ENCODE assay signal across 1 cellular context in the genomic region with DNA sequence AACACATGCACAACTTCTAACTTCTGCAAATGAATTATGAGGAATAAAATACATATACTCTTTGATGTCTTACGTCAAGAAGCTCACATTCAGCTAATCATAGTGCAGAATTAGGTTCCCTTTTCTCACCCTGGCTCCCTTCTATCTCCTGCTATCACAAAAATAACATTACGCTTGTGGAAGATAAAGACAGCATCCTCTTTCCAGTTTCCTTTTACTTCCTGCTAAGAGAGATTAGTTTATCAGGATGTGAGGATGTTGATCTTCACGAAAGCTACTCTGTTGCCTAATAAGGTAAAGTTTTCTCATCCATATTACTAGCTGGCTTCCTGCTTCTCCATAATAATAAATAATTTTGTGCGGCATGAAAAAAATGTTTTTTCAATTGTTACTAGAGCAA.
TF ChIP-seq lines count a peak whose summit lies in the region.

No MANE protein-coding gene starts in this region.

TF ChIP-seq in K562, 482 proteins besides CTCF, POLR2A, EP300 and RAD21 (continued from another document):
- TF ChIP-seq, protein P1, sequence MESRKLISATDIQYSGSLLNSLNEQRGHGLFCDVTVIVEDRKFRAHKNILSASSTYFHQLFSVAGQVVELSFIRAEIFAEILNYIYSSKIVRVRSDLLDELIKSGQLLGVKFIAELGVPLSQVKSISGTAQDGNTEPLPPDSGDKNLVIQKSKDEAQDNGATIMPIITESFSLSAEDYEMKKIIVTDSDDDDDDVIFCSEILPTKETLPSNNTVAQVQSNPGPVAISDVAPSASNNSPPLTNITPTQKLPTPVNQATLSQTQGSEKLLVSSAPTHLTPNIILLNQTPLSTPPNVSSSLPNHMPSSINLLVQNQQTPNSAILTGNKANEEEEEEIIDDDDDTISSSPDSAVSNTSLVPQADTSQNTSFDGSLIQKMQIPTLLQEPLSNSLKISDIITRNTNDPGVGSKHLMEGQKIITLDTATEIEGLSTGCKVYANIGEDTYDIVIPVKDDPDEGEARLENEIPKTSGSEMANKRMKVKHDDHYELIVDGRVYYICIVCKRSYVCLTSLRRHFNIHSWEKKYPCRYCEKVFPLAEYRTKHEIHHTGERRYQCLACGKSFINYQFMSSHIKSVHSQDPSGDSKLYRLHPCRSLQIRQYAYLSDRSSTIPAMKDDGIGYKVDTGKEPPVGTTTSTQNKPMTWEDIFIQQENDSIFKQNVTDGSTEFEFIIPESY (CRISPR knock-in tag; IDR thresholded peaks at IDR 0.05): no peak
- no peak for TF ChIP-seq SMARCB1 (IDR thresholded peaks at IDR 0.05; ENCODE audit: insufficient read length, low read depth)
- no peak for TF ChIP-seq RFX7 (CRISPR knock-in tag; IDR thresholded peaks at IDR 0.05)
- peak; percentile 54 for TF ChIP-seq GABPA (tag; conservative IDR thresholded peaks at IDR 0.05; ENCODE audit: low read depth)
- TF ChIP-seq FOXM1 (IDR thresholded peaks at IDR 0.05; ENCODE audit: low read depth): peak; percentile 23; the same call in 1 of the 2 replicates
- TF ChIP-seq FOXM1 (CRISPR knock-in tag; IDR thresholded peaks at IDR 0.05; ENCODE audit: low read depth): no peak
- TF ChIP-seq CCAR2 (IDR thresholded peaks at IDR 0.05; ENCODE audit: low read depth, low read length): no peak
- TF ChIP-seq CCNT2 (IDR thresholded peaks at IDR 0.05; ENCODE audit: borderline replicate concordance, extremely low read depth, insufficient read length, low read depth, low read length): peak; percentile 36
- TF ChIP-seq, protein P2, sequence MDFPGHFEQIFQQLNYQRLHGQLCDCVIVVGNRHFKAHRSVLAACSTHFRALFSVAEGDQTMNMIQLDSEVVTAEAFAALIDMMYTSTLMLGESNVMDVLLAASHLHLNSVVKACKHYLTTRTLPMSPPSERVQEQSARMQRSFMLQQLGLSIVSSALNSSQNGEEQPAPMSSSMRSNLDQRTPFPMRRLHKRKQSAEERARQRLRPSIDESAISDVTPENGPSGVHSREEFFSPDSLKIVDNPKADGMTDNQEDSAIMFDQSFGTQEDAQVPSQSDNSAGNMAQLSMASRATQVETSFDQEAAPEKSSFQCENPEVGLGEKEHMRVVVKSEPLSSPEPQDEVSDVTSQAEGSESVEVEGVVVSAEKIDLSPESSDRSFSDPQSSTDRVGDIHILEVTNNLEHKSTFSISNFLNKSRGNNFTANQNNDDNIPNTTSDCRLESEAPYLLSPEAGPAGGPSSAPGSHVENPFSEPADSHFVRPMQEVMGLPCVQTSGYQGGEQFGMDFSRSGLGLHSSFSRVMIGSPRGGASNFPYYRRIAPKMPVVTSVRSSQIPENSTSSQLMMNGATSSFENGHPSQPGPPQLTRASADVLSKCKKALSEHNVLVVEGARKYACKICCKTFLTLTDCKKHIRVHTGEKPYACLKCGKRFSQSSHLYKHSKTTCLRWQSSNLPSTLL (IDR thresholded peaks at IDR 0.05): no peak
- no peak for TF ChIP-seq SRSF9 (IDR thresholded peaks at IDR 0.05; ENCODE audit: borderline replicate concordance, low read depth, low read length)
- peak; percentile 89; the same call in 1 of the 2 replicates for TF ChIP-seq SMARCE1 (IDR thresholded peaks at IDR 0.05)
- TF ChIP-seq, protein P3, sequence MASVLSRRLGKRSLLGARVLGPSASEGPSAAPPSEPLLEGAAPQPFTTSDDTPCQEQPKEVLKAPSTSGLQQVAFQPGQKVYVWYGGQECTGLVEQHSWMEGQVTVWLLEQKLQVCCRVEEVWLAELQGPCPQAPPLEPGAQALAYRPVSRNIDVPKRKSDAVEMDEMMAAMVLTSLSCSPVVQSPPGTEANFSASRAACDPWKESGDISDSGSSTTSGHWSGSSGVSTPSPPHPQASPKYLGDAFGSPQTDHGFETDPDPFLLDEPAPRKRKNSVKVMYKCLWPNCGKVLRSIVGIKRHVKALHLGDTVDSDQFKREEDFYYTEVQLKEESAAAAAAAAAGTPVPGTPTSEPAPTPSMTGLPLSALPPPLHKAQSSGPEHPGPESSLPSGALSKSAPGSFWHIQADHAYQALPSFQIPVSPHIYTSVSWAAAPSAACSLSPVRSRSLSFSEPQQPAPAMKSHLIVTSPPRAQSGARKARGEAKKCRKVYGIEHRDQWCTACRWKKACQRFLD (CRISPR knock-in tag; IDR thresholded peaks at IDR 0.05): no peak
- TF ChIP-seq HDAC6 (IDR thresholded peaks at IDR 0.05; ENCODE audit: low read depth, low read length): no peak
- TF ChIP-seq RCOR1 (IDR thresholded peaks at IDR 0.05; ENCODE audit: borderline replicate concordance in 1 of 2, low read depth in 2 of 2, low read length in 2 of 2): peak in 1 of 2 experiments; percentile 76; a peak in 2 of 4 replicates
- TF ChIP-seq, protein P4, sequence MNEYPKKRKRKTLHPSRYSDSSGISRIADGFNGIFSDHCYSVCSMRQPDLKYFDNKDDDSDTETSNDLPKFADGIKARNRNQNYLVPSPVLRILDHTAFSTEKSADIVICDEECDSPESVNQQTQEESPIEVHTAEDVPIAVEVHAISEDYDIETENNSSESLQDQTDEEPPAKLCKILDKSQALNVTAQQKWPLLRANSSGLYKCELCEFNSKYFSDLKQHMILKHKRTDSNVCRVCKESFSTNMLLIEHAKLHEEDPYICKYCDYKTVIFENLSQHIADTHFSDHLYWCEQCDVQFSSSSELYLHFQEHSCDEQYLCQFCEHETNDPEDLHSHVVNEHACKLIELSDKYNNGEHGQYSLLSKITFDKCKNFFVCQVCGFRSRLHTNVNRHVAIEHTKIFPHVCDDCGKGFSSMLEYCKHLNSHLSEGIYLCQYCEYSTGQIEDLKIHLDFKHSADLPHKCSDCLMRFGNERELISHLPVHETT (CRISPR knock-in tag; conservative IDR thresholded peaks at IDR 0.05 in 1 of 2, IDR thresholded peaks at IDR 0.05 in 1 of 2): 0 out of 4 replicates have a peak, but pooled peaks of 1 of the 2 experiments have one; percentile 37
- TF ChIP-seq ETV1 (tag; conservative IDR thresholded peaks at IDR 0.05; ENCODE audit: low read depth): peak; percentile 81
- TF ChIP-seq ZNF586 (CRISPR knock-in tag; conservative IDR thresholded peaks at IDR 0.05): no peak
- 0 out of 2 replicates have a peak, but pooled peaks have one; percentile 40 for TF ChIP-seq POLR2H (tag; IDR thresholded peaks at IDR 0.05; ENCODE audit: low read depth)
- no peak for TF ChIP-seq CHCHD3 (CRISPR knock-in tag; IDR thresholded peaks at IDR 0.05)
- no peak for TF ChIP-seq KHSRP (IDR thresholded peaks at IDR 0.05)
- TF ChIP-seq TAF9B (IDR thresholded peaks at IDR 0.05; ENCODE audit: partially characterized antibody): no peak
- TF ChIP-seq IFI16 (CRISPR knock-in tag; IDR thresholded peaks at IDR 0.05): no peak
- TF ChIP-seq ZNF197 (CRISPR knock-in tag; IDR thresholded peaks at IDR 0.05; ENCODE audit: low read depth): no peak
- 0 out of 2 replicates have a peak, but pooled peaks have one; percentile 24 for TF ChIP-seq DPF2 (IDR thresholded peaks at IDR 0.05)
- peak; percentile 82 for TF ChIP-seq TEAD4 (IDR thresholded peaks at IDR 0.05; ENCODE audit: low read length)
- TF ChIP-seq TEAD4 (CRISPR knock-in tag; IDR thresholded peaks at IDR 0.05; ENCODE audit: borderline replicate concordance): no peak
- TF ChIP-seq, protein P5, sequence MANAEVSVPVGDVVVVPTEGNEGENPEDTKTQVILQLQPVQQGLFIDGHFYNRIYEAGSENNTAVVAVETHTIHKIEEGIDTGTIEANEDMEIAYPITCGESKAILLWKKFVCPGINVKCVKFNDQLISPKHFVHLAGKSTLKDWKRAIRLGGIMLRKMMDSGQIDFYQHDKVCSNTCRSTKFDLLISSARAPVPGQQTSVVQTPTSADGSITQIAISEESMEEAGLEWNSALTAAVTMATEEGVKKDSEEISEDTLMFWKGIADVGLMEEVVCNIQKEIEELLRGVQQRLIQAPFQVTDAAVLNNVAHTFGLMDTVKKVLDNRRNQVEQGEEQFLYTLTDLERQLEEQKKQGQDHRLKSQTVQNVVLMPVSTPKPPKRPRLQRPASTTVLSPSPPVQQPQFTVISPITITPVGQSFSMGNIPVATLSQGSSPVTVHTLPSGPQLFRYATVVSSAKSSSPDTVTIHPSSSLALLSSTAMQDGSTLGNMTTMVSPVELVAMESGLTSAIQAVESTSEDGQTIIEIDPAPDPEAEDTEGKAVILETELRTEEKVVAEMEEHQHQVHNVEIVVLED (CRISPR knock-in tag; IDR thresholded peaks at IDR 0.05): no peak
- no peak for TF ChIP-seq BRF1 (IDR thresholded peaks at IDR 0.05; ENCODE audit: borderline replicate concordance, extremely low read depth, insufficient read length)
- no peak for TF ChIP-seq NCOA1 (IDR thresholded peaks at IDR 0.05; ENCODE audit: low read depth)
- TF ChIP-seq ARID1B (IDR thresholded peaks at IDR 0.05): peak; percentile 70
- 0 out of 2 replicates have a peak, but pooled peaks have one; percentile 25 for TF ChIP-seq MEF2D (tag; conservative IDR thresholded peaks at IDR 0.05; ENCODE audit: low read depth)
- TF ChIP-seq ZNF23 (CRISPR knock-in tag; IDR thresholded peaks at IDR 0.05): no peak
- no peak for TF ChIP-seq ZNF41 (CRISPR knock-in tag; conservative IDR thresholded peaks at IDR 0.05)
- TF ChIP-seq ZNF217 (CRISPR knock-in tag; IDR thresholded peaks at IDR 0.05): no peak
- no peak for TF ChIP-seq NR1H2 (CRISPR knock-in tag; IDR thresholded peaks at IDR 0.05)
- TF ChIP-seq ZNF696 (CRISPR knock-in tag; conservative IDR thresholded peaks at IDR 0.05): no peak
- TF ChIP-seq EGR1 (conservative IDR thresholded peaks at IDR 0.05): no peak
- peak; percentile 86 for TF ChIP-seq CTBP1 (IDR thresholded peaks at IDR 0.05; ENCODE audit: borderline replicate concordance)
- TF ChIP-seq ZNF174 (CRISPR knock-in tag; IDR thresholded peaks at IDR 0.05): no peak
- no peak for TF ChIP-seq TEAD2 (tag; IDR thresholded peaks at IDR 0.05)
- peak; percentile 59; the same call in 1 of the 2 replicates for TF ChIP-seq MTA1 (IDR thresholded peaks at IDR 0.05; ENCODE audit: borderline replicate concordance)
- peak; percentile 63 for TF ChIP-seq TAL1 (IDR thresholded peaks at IDR 0.05)
- TF ChIP-seq, protein P6, sequence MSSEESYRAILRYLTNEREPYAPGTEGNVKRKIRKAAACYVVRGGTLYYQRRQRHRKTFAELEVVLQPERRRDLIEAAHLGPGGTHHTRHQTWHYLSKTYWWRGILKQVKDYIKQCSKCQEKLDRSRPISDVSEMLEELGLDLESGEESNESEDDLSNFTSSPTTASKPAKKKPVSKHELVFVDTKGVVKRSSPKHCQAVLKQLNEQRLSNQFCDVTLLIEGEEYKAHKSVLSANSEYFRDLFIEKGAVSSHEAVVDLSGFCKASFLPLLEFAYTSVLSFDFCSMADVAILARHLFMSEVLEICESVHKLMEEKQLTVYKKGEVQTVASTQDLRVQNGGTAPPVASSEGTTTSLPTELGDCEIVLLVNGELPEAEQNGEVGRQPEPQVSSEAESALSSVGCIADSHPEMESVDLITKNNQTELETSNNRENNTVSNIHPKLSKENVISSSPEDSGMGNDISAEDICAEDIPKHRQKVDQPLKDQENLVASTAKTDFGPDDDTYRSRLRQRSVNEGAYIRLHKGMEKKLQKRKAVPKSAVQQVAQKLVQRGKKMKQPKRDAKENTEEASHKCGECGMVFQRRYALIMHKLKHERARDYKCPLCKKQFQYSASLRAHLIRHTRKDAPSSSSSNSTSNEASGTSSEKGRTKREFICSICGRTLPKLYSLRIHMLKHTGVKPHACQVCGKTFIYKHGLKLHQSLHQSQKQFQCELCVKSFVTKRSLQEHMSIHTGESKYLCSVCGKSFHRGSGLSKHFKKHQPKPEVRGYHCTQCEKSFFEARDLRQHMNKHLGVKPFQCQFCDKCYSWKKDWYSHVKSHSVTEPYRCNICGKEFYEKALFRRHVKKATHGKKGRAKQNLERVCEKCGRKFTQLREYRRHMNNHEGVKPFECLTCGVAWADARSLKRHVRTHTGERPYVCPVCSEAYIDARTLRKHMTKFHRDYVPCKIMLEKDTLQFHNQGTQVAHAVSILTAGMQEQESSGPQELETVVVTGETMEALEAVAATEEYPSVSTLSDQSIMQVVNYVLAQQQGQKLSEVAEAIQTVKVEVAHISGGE (CRISPR knock-in tag; IDR thresholded peaks at IDR 0.05): peak in 1 of 3 experiments; percentile 48; a peak in 2 of 6 replicates
- no peak for TF ChIP-seq SAP30 (IDR thresholded peaks at IDR 0.05; ENCODE audit: borderline replicate concordance, insufficient read depth, low read depth, low read length, poor library complexity, severe bottlenecking)
- peak; percentile 45; the same call in 1 of the 2 replicates for TF ChIP-seq SMARCA4 (IDR thresholded peaks at IDR 0.05)
- no peak for TF ChIP-seq DIDO1 (tag; IDR thresholded peaks at IDR 0.05; ENCODE audit: low read depth)
- peak; percentile 55; the same call in 1 of the 2 replicates for TF ChIP-seq CREM (IDR thresholded peaks at IDR 0.05; ENCODE audit: low read depth)
- no peak for TF ChIP-seq ZNF717 (CRISPR knock-in tag; IDR thresholded peaks at IDR 0.05)
- peak; percentile 64 for TF ChIP-seq ELF1 (tag; IDR thresholded peaks at IDR 0.05)
- TF ChIP-seq GABPB1 (CRISPR knock-in tag; IDR thresholded peaks at IDR 0.05): no peak
- no peak for TF ChIP-seq XRCC3 (IDR thresholded peaks at IDR 0.05)
- 0 out of 2 replicates have a peak, but pooled peaks have one; percentile 25 for TF ChIP-seq NCOR1 (IDR thresholded peaks at IDR 0.05)
- TF ChIP-seq SOX6 (IDR thresholded peaks at IDR 0.05): peak; percentile 32; the same call in 1 of the 2 replicates
- TF ChIP-seq ETV6 (IDR thresholded peaks at IDR 0.05; ENCODE audit: borderline replicate concordance in 1 of 2, low read depth in 2 of 2, low read length in 1 of 2): peak in 1 of 2 experiments; percentile 62; a peak in 1 of 4 replicates
- TF ChIP-seq ETV6 (CRISPR knock-in tag; IDR thresholded peaks at IDR 0.05; ENCODE audit: borderline replicate concordance): no peak
- no peak for TF ChIP-seq NCOA2 (IDR thresholded peaks at IDR 0.05; ENCODE audit: partially characterized antibody in 2 of 2)
- TF ChIP-seq RFX5 (IDR thresholded peaks at IDR 0.05; ENCODE audit: low read depth, low read length): no peak
- TF ChIP-seq ZNF766 (CRISPR knock-in tag; conservative IDR thresholded peaks at IDR 0.05): peak; percentile 71
- no peak for TF ChIP-seq PHF20 (IDR thresholded peaks at IDR 0.05; ENCODE audit: partially characterized antibody)
- TF ChIP-seq LEF1 (IDR thresholded peaks at IDR 0.05): no peak; the same call in 1 of the 2 replicates
- TF ChIP-seq ILK (tag; IDR thresholded peaks at IDR 0.05; ENCODE audit: borderline replicate concordance, low read depth): no peak
- TF ChIP-seq SRF (CRISPR knock-in tag; IDR thresholded peaks at IDR 0.05): peak; percentile 93 to 99; a peak in 3 of 4 replicates
- TF ChIP-seq TCF3 (CRISPR knock-in tag; IDR thresholded peaks at IDR 0.05): peak; percentile 30; the same call in 1 of the 2 replicates
- TF ChIP-seq, protein P7, sequence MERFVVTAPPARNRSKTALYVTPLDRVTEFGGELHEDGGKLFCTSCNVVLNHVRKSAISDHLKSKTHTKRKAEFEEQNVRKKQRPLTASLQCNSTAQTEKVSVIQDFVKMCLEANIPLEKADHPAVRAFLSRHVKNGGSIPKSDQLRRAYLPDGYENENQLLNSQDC (CRISPR knock-in tag; IDR thresholded peaks at IDR 0.05): no peak
- no peak for TF ChIP-seq MCM2 (IDR thresholded peaks at IDR 0.05; ENCODE audit: low read depth)
- no peak for TF ChIP-seq POLR2AphosphoS2 (IDR thresholded peaks at IDR 0.05; ENCODE audit: low read length)
- no peak for TF ChIP-seq ZNF3 (CRISPR knock-in tag; IDR thresholded peaks at IDR 0.05)
- TF ChIP-seq MAFG (tag; conservative IDR thresholded peaks at IDR 0.05): no peak
- TF ChIP-seq FOSL1 (tag; conservative IDR thresholded peaks at IDR 0.05): peak; percentile 35; the same call in 1 of the 2 replicates
- TF ChIP-seq ELF4 (CRISPR knock-in tag; IDR thresholded peaks at IDR 0.05): no peak
- no peak for TF ChIP-seq ZNF436 (CRISPR knock-in tag; IDR thresholded peaks at IDR 0.05)
- TF ChIP-seq HMG20B (CRISPR knock-in tag; IDR thresholded peaks at IDR 0.05): no peak
- TF ChIP-seq CBFA2T3 (IDR thresholded peaks at IDR 0.05): peak; percentile 56; the same call in 1 of the 2 replicates
